8 cellular contexts compared by ENCODE assay signal in the genomic region with DNA sequence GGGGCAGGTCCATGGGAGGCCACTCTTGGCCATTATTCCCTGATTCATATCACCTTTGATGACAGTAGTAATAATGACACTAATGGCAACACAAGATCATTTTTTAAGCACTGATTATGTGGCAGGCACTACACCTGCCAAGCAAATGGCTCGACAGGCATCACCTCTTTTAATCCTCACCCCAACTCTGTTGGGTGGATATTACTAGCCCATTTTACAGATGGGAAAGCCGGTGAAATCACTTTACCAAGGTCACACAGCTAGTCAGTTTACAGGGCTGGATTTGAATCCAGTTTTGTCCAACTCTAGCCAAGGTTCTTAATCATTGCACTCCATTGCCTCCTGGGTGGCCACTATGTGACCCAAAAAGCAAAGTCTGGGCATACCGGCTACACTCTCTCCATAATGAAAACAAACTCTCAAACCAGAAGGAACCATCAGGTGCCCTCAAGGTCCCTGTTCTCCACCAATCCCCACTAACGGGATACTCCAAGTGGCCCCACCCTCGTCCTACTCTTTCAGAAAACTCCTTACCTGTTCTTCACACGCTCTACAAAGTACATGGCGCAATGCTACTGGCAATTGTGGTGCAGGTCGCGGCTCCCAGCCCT.
DNase-seq lines count a peak whose midpoint lies in the region; ATAC-seq lines count a peak whose summit lies in the region.

No MANE protein-coding gene starts in this region.

- peak overlapping the region; percentile 41 for H3K27ac ChIP-seq in HUES6 (ENCODE audit: low read depth, low read length)
- peak overlapping the region; percentile 50 for H3K27ac ChIP-seq in angular gyrus (ENCODE audit: low read depth, low read length)
- peak overlapping the region; percentile 40 for H3K27ac ChIP-seq in subcutaneous abdominal adipose tissue (ENCODE audit: low read depth, low read length)

- ATAC-seq in GM18520 (IDR thresholded peaks at IDR 0.05; ENCODE audit: unreplicated experiment) (no peak), HG03565 (IDR thresholded peaks at IDR 0.05; ENCODE audit: unreplicated experiment) (no peak)

- H3K9me3 ChIP-seq in HUES6 (ENCODE audit: control insufficient read depth, insufficient read depth, low read depth, low read length) = no peaks in the 10 kb centered on the region
- H3K9me3 ChIP-seq in subcutaneous abdominal adipose tissue (ENCODE audit: control insufficient read depth in 5 of 5, low read length in 5 of 5) = no peaks in the 10 kb centered on the region

- H3K27me3 ChIP-seq in HUES6 (ENCODE audit: control insufficient read depth, insufficient read depth, low read length) = no peaks in the 10 kb centered on the region
- H3K27me3 ChIP-seq in subcutaneous abdominal adipose tissue (ENCODE audit: control insufficient read depth in 5 of 5, insufficient read depth in 4 of 5, low read length in 5 of 5) = no peaks in the 10 kb centered on the region

- H3K9ac ChIP-seq in HUES6 (ENCODE audit: low read length) (peak overlapping the region; percentile 80), subcutaneous abdominal adipose tissue (ENCODE audit: low read length in 5 of 5) (peak overlapping the region in 4 of 5 donors; percentile 77 to 95 (median 84))

- H3K36me3 ChIP-seq in HUES6 (ENCODE audit: control insufficient read depth, insufficient read depth, low read length) (0 out of 2 replicates have a peak, but pooled peaks cover 2% of the 10 kb centered on the region), subcutaneous abdominal adipose tissue (ENCODE audit: control insufficient read depth in 5 of 5, insufficient read depth in 5 of 5, low read length in 5 of 5) (peaks cover 0 to 5% (median 0%) of the 10 kb centered on the region in 5 donors)

- H3K4me1 ChIP-seq in HUES6 (ENCODE audit: control insufficient read depth, insufficient read depth, low read length) (no peaks in the 10 kb centered on the region), subcutaneous abdominal adipose tissue (ENCODE audit: control insufficient read depth in 5 of 5, insufficient read depth in 5 of 5, low read length in 5 of 5) (peaks cover 5 to 23% (median 18%) of the 10 kb centered on the region in 5 donors)

- peak overlapping the region; percentile 92 for H3K4me3 ChIP-seq in HUES6 (ENCODE audit: low read depth, low read length)
- H3K4me3 ChIP-seq in subcutaneous abdominal adipose tissue (ENCODE audit: low read depth in 1 of 5, low read length in 5 of 5) = peak overlapping the region; percentile 87 to 94 (median 91)

- DNase-seq in EL = peak; percentile 23
- DNase-seq in iris pigment epithelial cell (ENCODE audit: low read depth) = peak; percentile 20
- no peak for DNase-seq in effector CD8-positive, alpha-beta T cell (lab: John Stamatoyannopoulos, UW)
